In genomic region chr7:151411551-151411950, GRCh38 we compare ENCODE assay signal across 14 cellular contexts. TPM values are rescaled to one million over a fixed set of nuclear protein-coding genes. Genes with fewer than 3 reads are reported as not detected.
DNase-seq lines count a peak whose midpoint lies in the region; ATAC-seq and TF ChIP-seq lines count a peak whose summit lies in the region.
"Had no signal": no experiment of that assay in that cellular context is flagged by ENCODE, and none has a peak within 500 bp of the region (broad histone marks: within the 10 kb centered on the region; RNA-seq: fewer than 3 reads in every experiment).

No MANE protein-coding gene starts in this region.

- peaks cover 20% of the 10 kb centered on the region for H3K4me1 ChIP-seq in upper lobe of right lung

- intact Hi-C loops in upper lobe of right lung (cut with DNase I): no loop called here

- no peak overlapping the region for H3K4me3 ChIP-seq in fibroblast of villous mesenchyme (ENCODE audit: low read depth, low read length)
- no peak overlapping the region for H3K4me3 ChIP-seq in upper lobe of right lung
- H3K4me3 ChIP-seq: gastrocnemius medialis had no signal

- no peaks in the 10 kb centered on the region for H3K9me3 ChIP-seq in upper lobe of right lung
- H3K9me3 ChIP-seq: gastrocnemius medialis had no signal

- DNase-seq in SKM-1 treated with dmso at 0.1 percent for 144 hours (lab: John Stamatoyannopoulos, UW; ENCODE audit: unreplicated experiment) (peak; percentile 61), SKM-1 (lab: John Stamatoyannopoulos, UW; ENCODE audit: unreplicated experiment) (no peak), OCI-M1 (lab: John Stamatoyannopoulos, UW) (peak; percentile 45), fibroblast of villous mesenchyme (ENCODE audit: low read depth) (no peak), upper lobe of right lung (peak; percentile 55), T1000 (lab: John Stamatoyannopoulos, UW) (no peak), NCI-H1105 treated with DMSO at 0.1 percent for 48 hours (lab: John Stamatoyannopoulos, UW) (no peak)
- DNase-seq: activated T-cell treated with anti-CD3 and anti-CD28 coated beads for 4 hours, amygdala, gastrocnemius medialis, NCI-H1436 treated with DMSO at 0.1 percent for 48 hours had no signal

- no peak for ATAC-seq in upper lobe of right lung
- no peak for ATAC-seq in GM19455 (IDR thresholded peaks at IDR 0.05; ENCODE audit: unreplicated experiment)
- ATAC-seq: gastrocnemius medialis, left lobe of liver had no signal

- H3K27ac ChIP-seq in upper lobe of right lung: no peak overlapping the region
- H3K27ac ChIP-seq: gastrocnemius medialis, RWPE1 had no signal

- peaks cover 26% of the 10 kb centered on the region for H3K27me3 ChIP-seq in upper lobe of right lung

- H3K36me3 ChIP-seq in upper lobe of right lung: no peaks in the 10 kb centered on the region
- H3K36me3 ChIP-seq: gastrocnemius medialis had no signal

- TF ChIP-seq CTCF in fibroblast of villous mesenchyme (IDR thresholded peaks at IDR 0.05; ENCODE audit: insufficient read depth, low read depth, low read length): peak; percentile 2
- no peak for TF ChIP-seq CTCF in upper lobe of right lung (IDR thresholded peaks at IDR 0.05)

RNA-seq across cellular contexts. Expression of gene WDR86, which starts 1.7 kb away (rescaled TPM):
- 0.32 and 1.3 TPM in 2 replicates for total RNA-seq in fibroblast of villous mesenchyme
- 1.3 TPM for total RNA-seq in upper lobe of right lung

RNA-seq across cellular contexts. Expression of gene CRYGN, which starts 28.4 kb away (rescaled TPM):
- under 0.01 TPM in 1 of 2 replicates, not detected in the other for total RNA-seq in fibroblast of villous mesenchyme
- not detected for total RNA-seq in upper lobe of right lung
- total RNA-seq: gastrocnemius medialis, left lobe of liver had no signal

Comparison
In these comparisons a context has a peak if more than half of its experiments do, and no peak if none do; other contexts are left out.
1. DNase-seq: peak in SKM-1 treated with dmso at 0.1 percent for 144 hours (single experiment), OCI-M1 (single experiment) and upper lobe of right lung (single experiment); none in SKM-1 (single experiment), fibroblast of villous mesenchyme (single experiment), T1000 (single experiment) and NCI-H1105 treated with DMSO at 0.1 percent for 48 hours (single experiment).